Comparison of ENCODE assay signal across 15 cellular contexts in the genomic region with DNA sequence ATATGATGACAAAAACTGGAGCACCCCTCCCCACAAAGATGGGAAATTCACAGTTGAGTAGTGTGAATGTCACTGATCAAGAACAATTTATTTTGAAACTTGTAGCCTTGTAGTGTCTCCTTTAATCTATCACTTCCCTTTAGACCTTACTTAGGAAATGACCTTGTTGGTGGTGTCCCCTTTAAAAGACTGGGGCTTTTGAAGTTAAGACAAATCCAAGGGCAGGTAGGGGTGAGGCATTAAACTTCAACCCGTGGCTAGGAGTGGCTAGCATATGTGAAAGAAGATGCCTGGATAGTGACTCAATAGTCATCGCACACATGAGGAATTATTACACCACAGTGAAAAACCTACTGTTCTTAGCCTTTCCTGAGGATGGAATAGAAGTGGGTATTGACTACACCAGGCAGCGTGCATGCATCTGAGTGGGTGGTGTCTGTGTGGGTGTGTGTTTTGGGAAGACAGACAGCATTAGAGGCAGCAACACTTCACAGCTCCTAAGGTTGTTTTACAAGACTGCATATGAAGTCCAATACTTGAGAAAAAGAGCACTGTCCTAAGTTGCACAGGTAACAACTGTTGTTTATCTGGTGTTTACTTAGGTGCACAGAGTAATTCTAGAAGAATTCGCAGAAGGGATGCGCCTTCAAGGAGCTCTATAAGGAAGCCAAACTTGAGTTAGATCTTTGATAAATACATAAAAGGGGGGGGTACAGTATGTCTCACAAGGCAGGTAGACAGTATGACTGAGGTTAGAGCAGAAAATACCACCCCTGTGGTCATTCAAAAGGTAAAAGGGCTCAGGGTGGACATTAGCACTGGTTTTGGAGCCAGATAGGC. TPM values are rescaled to one million over a fixed set of nuclear protein-coding genes. Genes with fewer than 3 reads are reported as not detected.
A peak's percentile ranks its signal among the peaks of the same experiment; 100 is the strongest.
DNase-seq lines count a peak whose midpoint lies in the region; ATAC-seq and TF ChIP-seq lines count a peak whose summit lies in the region.
"Had no signal": no experiment of that assay in that cellular context is flagged by ENCODE, and none has a peak within 500 bp of the region (broad histone marks: within the 10 kb centered on the region; RNA-seq: fewer than 3 reads in every experiment).

No MANE protein-coding gene starts in this region.

- TF ChIP-seq CTCF in fibroblast of mammary gland (conservative IDR thresholded peaks at IDR 0.05; ENCODE audit: control insufficient read depth, insufficient read depth, low read depth, low read length), result no peak

- H3K4me1 Mint-ChIP-seq in stimulated activated naive B cell treated with anti-CD40 and anti-IgM and Interleukin-4, amounts not matched to agents 10 μg/mL and 1 μg/mL and 100 μg/mL, for 72 hours, result peaks cover 6 to 32% of the 10 kb centered on the region in 2 donors
- H3K4me1 Mint-ChIP-seq in effector memory CD8-positive, alpha-beta T cell (ENCODE audit: low read depth in 2 of 2), result no peaks in the 10 kb centered on the region

- peak overlapping the region; percentile 49 for H3K27ac Mint-ChIP-seq in stimulated activated naive B cell treated with anti-CD40 and anti-IgM and Interleukin-4, amounts not matched to agents 10 μg/mL and 1 μg/mL and 100 μg/mL, for 72 hours
- H3K27ac Mint-ChIP-seq in effector memory CD8-positive, alpha-beta T cell, result no peak overlapping the region
- H3K27ac Mint-ChIP-seq: T-helper 2 cell treated with Interferon-gamma antibody and Interleukin-4, amounts not matched to agents 5 μg/mL and 100 μg/mL, for 36 hours had no signal

- H3K27me3 Mint-ChIP-seq in stimulated activated naive B cell treated with anti-CD40 and anti-IgM and Interleukin-4, amounts not matched to agents 10 μg/mL and 1 μg/mL and 100 μg/mL, for 72 hours, result peaks cover 20 to 30% of the 10 kb centered on the region in 2 donors
- peaks cover 9 to 18% of the 10 kb centered on the region in 2 donors for H3K27me3 Mint-ChIP-seq in effector memory CD8-positive, alpha-beta T cell
- H3K27me3 Mint-ChIP-seq: CD4-positive, CD25-positive, alpha-beta regulatory T cell had no signal

- H3K9me3 Mint-ChIP-seq in stimulated activated naive B cell treated with anti-CD40 and anti-IgM and Interleukin-4, amounts not matched to agents 10 μg/mL and 1 μg/mL and 100 μg/mL, for 72 hours, result peaks cover 5 to 14% of the 10 kb centered on the region in 2 donors
- H3K9me3 Mint-ChIP-seq in effector memory CD8-positive, alpha-beta T cell, result no peaks in the 10 kb centered on the region

- H3K4me3 ChIP-seq in fibroblast of mammary gland (ENCODE audit: control insufficient read depth, low read depth, low read length), result no peak overlapping the region
- H3K4me3 ChIP-seq: Peyer's patch had no signal

- peaks cover 0 to 6% of the 10 kb centered on the region in 2 donors for H3K36me3 Mint-ChIP-seq in stimulated activated naive B cell treated with anti-CD40 and anti-IgM and Interleukin-4, amounts not matched to agents 10 μg/mL and 1 μg/mL and 100 μg/mL, for 72 hours
- H3K36me3 Mint-ChIP-seq in effector memory CD8-positive, alpha-beta T cell (ENCODE audit: insufficient read depth), result no peaks in the 10 kb centered on the region

- no peak overlapping the region for H3K4me3 Mint-ChIP-seq in stimulated activated naive B cell treated with anti-CD40 and anti-IgM and Interleukin-4, amounts not matched to agents 10 μg/mL and 1 μg/mL and 100 μg/mL, for 72 hours
- H3K4me3 Mint-ChIP-seq in effector memory CD8-positive, alpha-beta T cell, result no peak overlapping the region
- H3K4me3 Mint-ChIP-seq: T-helper 2 cell treated with Interferon-gamma antibody and Interleukin-4, amounts not matched to agents 5 μg/mL and 100 μg/mL, for 36 hours had no signal

- ATAC-seq in GM21529 (IDR thresholded peaks at IDR 0.05; ENCODE audit: unreplicated experiment), result peak; percentile 47
- ATAC-seq in stimulated activated naive B cell treated with anti-CD40 and anti-IgM and Interleukin-4, amounts not matched to agents 10 μg/mL and 1 μg/mL and 100 μg/mL, for 72 hours (replicated peaks), result peak; percentile 84 to 85
- no peak for ATAC-seq in effector memory CD8-positive, alpha-beta T cell (replicated peaks)
- no peak for ATAC-seq in HG03108 (IDR thresholded peaks at IDR 0.05; ENCODE audit: unreplicated experiment)

- DNase-seq in RPMI7951 (ENCODE audit: low read depth) (peak; percentile 30), fibroblast of mammary gland (ENCODE audit: low read depth) (peak; percentile 46), OCI-M1 (lab: John Stamatoyannopoulos, UW) (no peak)
- peak; percentile 39 for DNase-seq in stimulated activated naive B cell treated with anti-CD40 and anti-IgM and Interleukin-4, amounts not matched to agents 10 μg/mL and 1 μg/mL and 100 μg/mL, for 72 hours
- no peak for DNase-seq in effector memory CD8-positive, alpha-beta T cell
- DNase-seq: activated CD4-positive, alpha-beta T cell treated with anti-CD3 and anti-CD28 coated beads, Interleukin-2, amount 50 U/mL, for 4 hours; CD4-positive, CD25-positive, alpha-beta regulatory T cell; H7; NCI-H1092 treated with DMSO at 0.1 percent for 48 hours; NCI-H446 treated with DMSO at 0.1 percent for 48 hours; Peyer's patch; stimulated activated CD4-positive, alpha-beta T cell treated with anti-CD3 and anti-CD28 coated beads, Interleukin-2, amount 100 ng/mL, for 24 hours had no signal

RNA-seq across cellular contexts. Expression of a gene that starts 32.9 kb away (rescaled TPM):
- total RNA-seq in RPMI7951 (2014; rRNA removed; shearing (Covaris generic)), result 0.20 and 0.24 TPM in 2 replicates

Comparison
In these comparisons a context has a peak if more than half of its experiments do, and no peak if none do; other contexts are left out.
1. ATAC-seq: peak in GM21529 (single experiment) and stimulated activated naive B cell treated with anti-CD40 and anti-IgM and Interleukin-4, amounts not matched to agents 10 μg/mL and 1 μg/mL and 100 μg/mL, for 72 hours (2 of 2); none in effector memory CD8-positive, alpha-beta T cell (single experiment) and HG03108 (single experiment).
2. DNase-seq: peak in RPMI7951 (single experiment), fibroblast of mammary gland (single experiment) and stimulated activated naive B cell treated with anti-CD40 and anti-IgM and Interleukin-4, amounts not matched to agents 10 μg/mL and 1 μg/mL and 100 μg/mL, for 72 hours (single experiment); none in OCI-M1 (single experiment) and effector memory CD8-positive, alpha-beta T cell (0 of 3).